Comparison of ENCODE assay signal across 8 cellular contexts in genomic region chr19:13621413-13621812, GRCh38.
DNase-seq lines count a peak whose midpoint lies in the region; ATAC-seq, FAIRE-seq and TF ChIP-seq lines count a peak whose summit lies in the region.

No MANE protein-coding gene starts in this region.

- H3K27ac Mint-ChIP-seq in immature natural killer cell: no peak overlapping the region

- no peak for FAIRE-seq in GM12891 (lab: Jason Lieb, UNC)

- H3K36me3 Mint-ChIP-seq in immature natural killer cell: no peaks in the 10 kb centered on the region

- in situ Hi-C loops in GM13977 (cut with MboI; ENCODE audit: low pct_unique_long_range_greater_than_20kb, low sequenced_read_pairs, unreplicated experiment): no loop called here

- no peak for ATAC-seq in HG02610 (IDR thresholded peaks at IDR 0.05; ENCODE audit: unreplicated experiment)

- H3K4me3 Mint-ChIP-seq in immature natural killer cell: no peak overlapping the region

- H3K4me1 Mint-ChIP-seq in immature natural killer cell: no peaks in the 10 kb centered on the region

- TF ChIP-seq POLR2A in GM12891 (IDR thresholded peaks at IDR 0.05; ENCODE audit: low read depth, low read length): no peak

- peaks cover 0 to 5% (median 0%) of the 10 kb centered on the region in 6 donors for H3K9me3 Mint-ChIP-seq in immature natural killer cell

- DNase-seq in GM13977 (ENCODE audit: low spot score) (no peak), RPMI7951 (ENCODE audit: low read depth) (peak; percentile 99), dedifferentiated amniotic fluid mesenchymal stem cell (ENCODE audit: extremely low spot score) (peak; percentile 52), midbrain (lab: John Stamatoyannopoulos, UW) (no peak), immature natural killer cell (no peak), GM12891 (ENCODE audit: insufficient read length, low spot score) (no peak)
- peak; percentile 49 to 56 (median 54) for DNase-seq in stimulated activated CD4-positive, alpha-beta T cell treated with anti-CD3 and anti-CD28 coated beads, Interleukin-12 subunit alpha, Interleukin-12 subunit beta, amount 100 ng/mL, for 48 hours (ENCODE audit: low read depth in 2 of 3, low spot score in 1 of 3)

- peaks cover 12 to 37% (median 17%) of the 10 kb centered on the region in 3 donors for H3K27me3 Mint-ChIP-seq in immature natural killer cell (ENCODE audit: low read depth in 3 of 3)

- TF ChIP-seq CTCF in GM13977 (IDR thresholded peaks at IDR 0.05; ENCODE audit: extremely low read depth, insufficient read depth, missing control alignments): peak; percentile 1

TF ChIP-seq in GM12891, 5 proteins besides CTCF, POLR2A, EP300 and RAD21:
- TF ChIP-seq SPI1 (IDR thresholded peaks at IDR 0.05; ENCODE audit: low read depth, low read length): no peak

Comparison
In these comparisons a context has a peak if more than half of its experiments do, and no peak if none do; other contexts are left out.
1. DNase-seq: peak in RPMI7951 (single experiment), dedifferentiated amniotic fluid mesenchymal stem cell (single experiment) and stimulated activated CD4-positive, alpha-beta T cell treated with anti-CD3 and anti-CD28 coated beads, Interleukin-12 subunit alpha, Interleukin-12 subunit beta, amount 100 ng/mL, for 48 hours (3 of 3); none in GM13977 (single experiment), midbrain (single experiment), immature natural killer cell (0 of 3) and GM12891 (single experiment).